Comparison of ENCODE assay signal across 10 cellular contexts in genomic region chr18:3710712-3711269, GRCh38.
DNase-seq lines count a peak whose midpoint lies in the region; ATAC-seq and TF ChIP-seq lines count a peak whose summit lies in the region.
"Had no signal": no experiment of that assay in that cellular context is flagged by ENCODE, and none has a peak within 500 bp of the region (broad histone marks: within the 10 kb centered on the region; RNA-seq: fewer than 3 reads in every experiment).

No MANE protein-coding gene starts in this region.

- CTCF ChIA-PET in HEK293 (lab: Yijun Ruan, JAX) = interaction anchor here (0.5 to 4.1 kb wide), 17 partner anchors 8 to 335 kb away, joined by 3 to 18 read pairs (median 4); no protein-coding TSS in a partner anchor

- ATAC-seq in foreskin keratinocyte (no peak), HG03097 (IDR thresholded peaks at IDR 0.05; ENCODE audit: low FRiP score, unreplicated experiment) (no peak)

- DNase-seq in RPMI7951 (ENCODE audit: low read depth) = peak; percentile 88
- DNase-seq in head of caudate nucleus = peak in 25 of 42 donors; percentile 13 to 62 (median 29)
- peak; percentile 17 for DNase-seq in putamen (ENCODE audit: low spot score)
- DNase-seq in NCI-H526 treated with DMSO at 0.1 percent for 48 hours (lab: John Stamatoyannopoulos, UW) = no peak
- DNase-seq in activated CD8-positive, alpha-beta memory T cell treated with anti-CD3 and anti-CD28 coated beads, Interleukin-2, amount 50 U/mL, for 4 hours = no peak
- DNase-seq in foreskin keratinocyte = no peak
- DNase-seq: activated naive CD4-positive, alpha-beta T cell treated with anti-CD3 and anti-CD28 coated beads for 36 hours; immature natural killer cell had no signal

- H3K36me3 ChIP-seq in HEK293 (ENCODE audit: control insufficient read depth in 2 of 2, insufficient read depth in 1 of 2, low read length in 2 of 2) = no peaks in the 10 kb centered on the region

- H3K4me3 ChIP-seq in HEK293 (ENCODE audit: low read depth, low read length) = no peak overlapping the region

- intact Hi-C loops in head of caudate nucleus (cut with DNase I) = no loop called here

- TF ChIP-seq CTCF in HEK293 (tag by site-specific recombination; IDR thresholded peaks at IDR 0.05) = 0 out of 2 replicates have a peak, but pooled peaks have one; percentile 7
- no peak for TF ChIP-seq CTCF in foreskin keratinocyte (conservative IDR thresholded peaks at IDR 0.05)

- peaks cover 23% of the 10 kb centered on the region for H3K27me3 ChIP-seq in foreskin keratinocyte

- H3K9me3 ChIP-seq in HEK293 (ENCODE audit: control insufficient read depth, insufficient read depth, low read depth, low read length) = no peaks in the 10 kb centered on the region

- POLR2A ChIA-PET in HEK293 (lab: Yijun Ruan, JAX) = no interaction called here

- H3K27ac ChIP-seq in HEK293 (ENCODE audit: extremely low read depth, low read depth, low read length) (0 out of 2 replicates have a peak overlapping the region, but pooled peaks have one; percentile 24), foreskin keratinocyte (no peak overlapping the region)

- H3K4me1 ChIP-seq in HEK293 (ENCODE audit: control insufficient read depth, insufficient read depth, low read length) (peaks cover 8% of the 10 kb centered on the region), foreskin keratinocyte (no peaks in the 10 kb centered on the region)

TF ChIP-seq in HEK293, 187 proteins besides CTCF, POLR2A, EP300 and RAD21 (continues in another document):
- TF ChIP-seq BCL11A (tag by site-specific recombination; IDR thresholded peaks at IDR 0.05; ENCODE audit: low read depth) = no peak
- TF ChIP-seq ZNF133 (tag by site-specific recombination; IDR thresholded peaks at IDR 0.05) = no peak
- TF ChIP-seq, protein P1, sequence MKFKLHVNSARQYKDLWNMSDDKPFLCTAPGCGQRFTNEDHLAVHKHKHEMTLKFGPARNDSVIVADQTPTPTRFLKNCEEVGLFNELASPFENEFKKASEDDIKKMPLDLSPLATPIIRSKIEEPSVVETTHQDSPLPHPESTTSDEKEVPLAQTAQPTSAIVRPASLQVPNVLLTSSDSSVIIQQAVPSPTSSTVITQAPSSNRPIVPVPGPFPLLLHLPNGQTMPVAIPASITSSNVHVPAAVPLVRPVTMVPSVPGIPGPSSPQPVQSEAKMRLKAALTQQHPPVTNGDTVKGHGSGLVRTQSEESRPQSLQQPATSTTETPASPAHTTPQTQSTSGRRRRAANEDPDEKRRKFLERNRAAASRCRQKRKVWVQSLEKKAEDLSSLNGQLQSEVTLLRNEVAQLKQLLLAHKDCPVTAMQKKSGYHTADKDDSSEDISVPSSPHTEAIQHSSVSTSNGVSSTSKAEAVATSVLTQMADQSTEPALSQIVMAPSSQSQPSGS (tag by site-specific recombination; IDR thresholded peaks at IDR 0.05; ENCODE audit: low read depth) = no peak
- no peak for TF ChIP-seq ZNF366 (tag by site-specific recombination; conservative IDR thresholded peaks at IDR 0.05)
- TF ChIP-seq ZNF280C (tag by site-specific recombination; IDR thresholded peaks at IDR 0.05) = no peak
- TF ChIP-seq, protein P2, sequence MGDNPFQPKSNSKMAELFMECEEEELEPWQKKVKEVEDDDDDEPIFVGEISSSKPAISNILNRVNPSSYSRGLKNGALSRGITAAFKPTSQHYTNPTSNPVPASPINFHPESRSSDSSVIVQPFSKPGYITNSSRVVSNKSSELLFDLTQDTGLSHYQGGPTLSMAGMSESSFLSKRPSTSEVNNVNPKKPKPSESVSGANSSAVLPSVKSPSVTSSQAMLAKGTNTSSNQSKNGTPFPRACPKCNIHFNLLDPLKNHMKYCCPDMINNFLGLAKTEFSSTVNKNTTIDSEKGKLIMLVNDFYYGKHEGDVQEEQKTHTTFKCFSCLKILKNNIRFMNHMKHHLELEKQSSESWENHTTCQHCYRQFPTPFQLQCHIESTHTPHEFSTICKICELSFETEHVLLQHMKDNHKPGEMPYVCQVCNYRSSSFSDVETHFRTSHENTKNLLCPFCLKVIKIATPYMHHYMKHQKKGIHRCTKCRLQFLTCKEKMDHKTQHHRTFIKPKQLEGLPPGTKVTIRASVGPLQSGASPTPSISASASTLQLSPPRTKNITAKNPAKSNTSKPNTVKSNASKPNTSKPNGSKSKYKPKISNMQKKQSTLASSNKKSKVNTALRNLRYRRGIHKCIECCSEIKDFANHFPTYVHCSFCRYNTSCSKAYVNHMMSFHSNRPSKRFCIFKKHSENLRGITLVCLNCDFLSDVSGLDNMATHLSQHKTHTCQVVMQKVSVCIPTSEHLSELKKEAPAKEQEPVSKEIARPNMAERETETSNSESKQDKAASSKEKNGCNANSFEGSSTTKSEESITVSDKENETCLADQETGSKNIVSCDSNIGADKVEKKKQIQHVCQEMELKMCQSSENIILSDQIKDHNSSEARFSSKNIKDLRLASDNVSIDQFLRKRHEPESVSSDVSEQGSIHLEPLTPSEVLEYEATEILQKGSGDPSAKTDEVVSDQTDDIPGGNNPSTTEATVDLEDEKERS (tag by site-specific recombination; IDR thresholded peaks at IDR 0.05) = no peak
- TF ChIP-seq, protein P3, sequence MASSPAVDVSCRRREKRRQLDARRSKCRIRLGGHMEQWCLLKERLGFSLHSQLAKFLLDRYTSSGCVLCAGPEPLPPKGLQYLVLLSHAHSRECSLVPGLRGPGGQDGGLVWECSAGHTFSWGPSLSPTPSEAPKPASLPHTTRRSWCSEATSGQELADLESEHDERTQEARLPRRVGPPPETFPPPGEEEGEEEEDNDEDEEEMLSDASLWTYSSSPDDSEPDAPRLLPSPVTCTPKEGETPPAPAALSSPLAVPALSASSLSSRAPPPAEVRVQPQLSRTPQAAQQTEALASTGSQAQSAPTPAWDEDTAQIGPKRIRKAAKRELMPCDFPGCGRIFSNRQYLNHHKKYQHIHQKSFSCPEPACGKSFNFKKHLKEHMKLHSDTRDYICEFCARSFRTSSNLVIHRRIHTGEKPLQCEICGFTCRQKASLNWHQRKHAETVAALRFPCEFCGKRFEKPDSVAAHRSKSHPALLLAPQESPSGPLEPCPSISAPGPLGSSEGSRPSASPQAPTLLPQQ (tag by site-specific recombination; IDR thresholded peaks at IDR 0.05) = 0 out of 2 replicates have a peak, but pooled peaks have one; percentile 30
- TF ChIP-seq, protein P4, sequence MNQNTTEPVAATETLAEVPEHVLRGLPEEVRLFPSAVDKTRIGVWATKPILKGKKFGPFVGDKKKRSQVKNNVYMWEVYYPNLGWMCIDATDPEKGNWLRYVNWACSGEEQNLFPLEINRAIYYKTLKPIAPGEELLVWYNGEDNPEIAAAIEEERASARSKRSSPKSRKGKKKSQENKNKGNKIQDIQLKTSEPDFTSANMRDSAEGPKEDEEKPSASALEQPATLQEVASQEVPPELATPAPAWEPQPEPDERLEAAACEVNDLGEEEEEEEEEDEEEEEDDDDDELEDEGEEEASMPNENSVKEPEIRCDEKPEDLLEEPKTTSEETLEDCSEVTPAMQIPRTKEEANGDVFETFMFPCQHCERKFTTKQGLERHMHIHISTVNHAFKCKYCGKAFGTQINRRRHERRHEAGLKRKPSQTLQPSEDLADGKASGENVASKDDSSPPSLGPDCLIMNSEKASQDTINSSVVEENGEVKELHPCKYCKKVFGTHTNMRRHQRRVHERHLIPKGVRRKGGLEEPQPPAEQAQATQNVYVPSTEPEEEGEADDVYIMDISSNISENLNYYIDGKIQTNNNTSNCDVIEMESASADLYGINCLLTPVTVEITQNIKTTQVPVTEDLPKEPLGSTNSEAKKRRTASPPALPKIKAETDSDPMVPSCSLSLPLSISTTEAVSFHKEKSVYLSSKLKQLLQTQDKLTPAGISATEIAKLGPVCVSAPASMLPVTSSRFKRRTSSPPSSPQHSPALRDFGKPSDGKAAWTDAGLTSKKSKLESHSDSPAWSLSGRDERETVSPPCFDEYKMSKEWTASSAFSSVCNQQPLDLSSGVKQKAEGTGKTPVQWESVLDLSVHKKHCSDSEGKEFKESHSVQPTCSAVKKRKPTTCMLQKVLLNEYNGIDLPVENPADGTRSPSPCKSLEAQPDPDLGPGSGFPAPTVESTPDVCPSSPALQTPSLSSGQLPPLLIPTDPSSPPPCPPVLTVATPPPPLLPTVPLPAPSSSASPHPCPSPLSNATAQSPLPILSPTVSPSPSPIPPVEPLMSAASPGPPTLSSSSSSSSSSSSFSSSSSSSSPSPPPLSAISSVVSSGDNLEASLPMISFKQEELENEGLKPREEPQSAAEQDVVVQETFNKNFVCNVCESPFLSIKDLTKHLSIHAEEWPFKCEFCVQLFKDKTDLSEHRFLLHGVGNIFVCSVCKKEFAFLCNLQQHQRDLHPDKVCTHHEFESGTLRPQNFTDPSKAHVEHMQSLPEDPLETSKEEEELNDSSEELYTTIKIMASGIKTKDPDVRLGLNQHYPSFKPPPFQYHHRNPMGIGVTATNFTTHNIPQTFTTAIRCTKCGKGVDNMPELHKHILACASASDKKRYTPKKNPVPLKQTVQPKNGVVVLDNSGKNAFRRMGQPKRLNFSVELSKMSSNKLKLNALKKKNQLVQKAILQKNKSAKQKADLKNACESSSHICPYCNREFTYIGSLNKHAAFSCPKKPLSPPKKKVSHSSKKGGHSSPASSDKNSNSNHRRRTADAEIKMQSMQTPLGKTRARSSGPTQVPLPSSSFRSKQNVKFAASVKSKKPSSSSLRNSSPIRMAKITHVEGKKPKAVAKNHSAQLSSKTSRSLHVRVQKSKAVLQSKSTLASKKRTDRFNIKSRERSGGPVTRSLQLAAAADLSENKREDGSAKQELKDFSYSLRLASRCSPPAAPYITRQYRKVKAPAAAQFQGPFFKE (tag by site-specific recombination; IDR thresholded peaks at IDR 0.05; ENCODE audit: borderline replicate concordance) = no peak
- TF ChIP-seq ZNF112 (tag by site-specific recombination; IDR thresholded peaks at IDR 0.05) = no peak
- no peak for TF ChIP-seq ZNF174 (tag by site-specific recombination; IDR thresholded peaks at IDR 0.05)

Comparison
In these comparisons a context has a peak if more than half of its experiments do, and no peak if none do; other contexts are left out.
1. DNase-seq: peak in RPMI7951 (single experiment), head of caudate nucleus (25 of 42) and putamen (single experiment); none in NCI-H526 treated with DMSO at 0.1 percent for 48 hours (single experiment), activated CD8-positive, alpha-beta memory T cell treated with anti-CD3 and anti-CD28 coated beads, Interleukin-2, amount 50 U/mL, for 4 hours (single experiment) and foreskin keratinocyte (0 of 2).